In the genomic region with DNA sequence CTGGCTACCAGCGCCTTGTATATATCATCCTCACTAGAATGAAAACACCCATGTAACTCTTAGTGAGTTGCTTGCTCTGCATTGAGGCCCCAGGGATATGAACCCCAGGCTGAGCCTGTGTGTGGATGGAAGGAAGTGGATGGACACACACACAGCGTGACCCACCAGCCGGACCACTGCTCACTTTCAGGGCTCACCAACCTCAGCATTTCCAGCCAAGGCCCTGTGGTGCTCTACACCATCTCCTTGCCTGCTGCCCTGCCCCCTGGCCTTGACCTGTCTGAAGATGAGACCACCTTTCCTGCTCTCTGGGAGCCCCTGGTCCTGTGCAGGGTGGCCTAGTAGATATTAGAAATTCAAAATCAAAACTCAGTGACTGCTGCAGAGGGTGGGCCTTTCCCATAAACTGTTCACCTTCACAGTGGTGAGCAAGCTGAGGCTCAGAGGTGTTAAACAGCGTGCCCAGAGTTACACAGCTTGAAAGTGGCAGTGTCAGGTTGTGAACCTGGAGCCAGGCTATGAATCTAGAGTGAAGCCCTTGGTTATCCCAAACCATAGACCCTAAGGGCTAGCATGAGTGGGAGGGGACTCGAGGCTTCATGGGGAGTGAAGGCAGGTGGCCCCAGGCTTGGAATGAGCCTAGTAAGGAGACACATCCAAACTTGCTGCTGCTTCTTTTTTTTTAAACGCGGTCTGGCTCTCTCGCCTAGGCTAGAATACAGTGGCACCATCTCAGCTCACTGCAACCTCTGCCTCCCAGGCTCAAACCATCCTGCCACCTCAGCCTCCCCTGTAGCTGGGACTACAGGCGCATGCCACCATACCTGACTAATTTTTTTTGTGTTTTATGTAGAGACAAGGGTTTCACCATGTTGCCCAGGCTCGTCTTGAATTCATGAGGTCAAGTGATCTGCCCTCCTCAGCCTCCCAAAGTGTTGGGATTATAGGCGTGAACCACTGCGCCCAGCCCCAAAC, we compare ENCODE assay signal across 17 cellular contexts. TPM values are rescaled to one million over a fixed set of nuclear protein-coding genes. Genes with fewer than 3 reads are reported as not detected.
DNase-seq lines count a peak whose midpoint lies in the region; ATAC-seq and TF ChIP-seq lines count a peak whose summit lies in the region.
"Had no signal": no experiment of that assay in that cellular context is flagged by ENCODE, and none has a peak within 500 bp of the region (broad histone marks: within the 10 kb centered on the region; RNA-seq: fewer than 3 reads in every experiment).

No MANE protein-coding gene starts in this region.

- CTCF ChIA-PET in activated CD8-positive, alpha-beta memory T cell treated with anti-CD3 and anti-CD28 coated beads, Interleukin-2, amount 10 ng/mL, durations not matched to agents 7 days and 5 days (lab: Charles Lee): interaction anchor here (0.6 kb wide), 1 partner anchor 19 kb away, joined by 3 read pairs; no protein-coding TSS in a partner anchor
- CTCF ChIA-PET in naive thymus-derived CD4-positive, alpha-beta T cell (lab: Charles Lee): interaction anchor here (0.6 to 1.7 kb wide), 2 partner anchors 8 to 87 kb away, joined by 5 to 6 read pairs; no protein-coding TSS in a partner anchor

- no peak for TF ChIP-seq EP300 in tibial nerve (IDR thresholded peaks at IDR 0.05)

- intact Hi-C loops in naive thymus-derived CD4-positive, alpha-beta T cell (cut with micrococcal nuclease): no loop called here
- intact Hi-C loops in mucosa of descending colon (cut with DNase I, micrococcal nuclease): no loop called here

- H3K36me3 Mint-ChIP-seq in activated naive CD8-positive, alpha-beta T cell: peaks cover 6% of the 10 kb centered on the region
- H3K36me3 Mint-ChIP-seq in activated naive CD8-positive, alpha-beta T cell treated with anti-CD3 and anti-CD28 coated beads, Interleukin-2, amount 50 U/mL, for 24 hours (ENCODE audit: low read depth): no peaks in the 10 kb centered on the region
- H3K36me3 Mint-ChIP-seq in activated CD8-positive, alpha-beta memory T cell treated with anti-CD3 and anti-CD28 coated beads, Interleukin-2, amount 10 ng/mL, durations not matched to agents 7 days and 5 days: peaks cover 2% of the 10 kb centered on the region
- peaks cover 0 to 22% (median 10%) of the 10 kb centered on the region in 5 donors for H3K36me3 Mint-ChIP-seq in naive thymus-derived CD4-positive, alpha-beta T cell

- H3K27me3 Mint-ChIP-seq in activated naive CD8-positive, alpha-beta T cell: no peaks in the 10 kb centered on the region
- peaks cover 4% of the 10 kb centered on the region for H3K27me3 Mint-ChIP-seq in activated naive CD8-positive, alpha-beta T cell treated with anti-CD3 and anti-CD28 coated beads, Interleukin-2, amount 50 U/mL, for 24 hours
- H3K27me3 Mint-ChIP-seq in activated CD8-positive, alpha-beta memory T cell treated with anti-CD3 and anti-CD28 coated beads, Interleukin-2, amount 10 ng/mL, durations not matched to agents 7 days and 5 days: peaks cover 43% of the 10 kb centered on the region
- H3K27me3 Mint-ChIP-seq in naive thymus-derived CD4-positive, alpha-beta T cell: peaks cover 0 to 54% (median 0%) of the 10 kb centered on the region in 5 donors
- no peaks in the 10 kb centered on the region for H3K27me3 Mint-ChIP-seq in stimulated activated naive CD8-positive, alpha-beta T cell treated with anti-CD3 and anti-CD28 coated beads, Interleukin-15, amount 100 ng/mL, for 72 hours

- H3K36me3 ChIP-seq in naive thymus-derived CD4-positive, alpha-beta T cell (ENCODE audit: control insufficient read depth in 2 of 3, insufficient read depth in 3 of 3, low read length in 3 of 3): peaks cover 0 to 37% (median 0%) of the 10 kb centered on the region in 3 experiments
- H3K36me3 ChIP-seq in tibial nerve: no peaks in the 10 kb centered on the region
- no peaks in the 10 kb centered on the region for H3K36me3 ChIP-seq in mucosa of descending colon (ENCODE audit: low read depth)

- H3K4me1 ChIP-seq in naive thymus-derived CD4-positive, alpha-beta T cell (ENCODE audit: control insufficient read depth in 2 of 2, insufficient read depth in 2 of 2, low read length in 2 of 2): peaks cover 0 to 32% of the 10 kb centered on the region in 2 donors
- H3K4me1 ChIP-seq in tibial nerve (peaks cover 0 to 29% (median 0%) of the 10 kb centered on the region in 4 donors), mucosa of descending colon (ENCODE audit: low read depth) (peaks cover 5% of the 10 kb centered on the region)

- TF ChIP-seq CTCF in tibial nerve (IDR thresholded peaks at IDR 0.05) (no peak), mucosa of descending colon (IDR thresholded peaks at IDR 0.05) (no peak)

- ATAC-seq in activated naive CD8-positive, alpha-beta T cell treated with anti-CD3 and anti-CD28 coated beads, Interleukin-2, amount 50 U/mL, for 24 hours: no peak
- no peak for ATAC-seq in activated CD8-positive, alpha-beta memory T cell treated with anti-CD3 and anti-CD28 coated beads, Interleukin-2, amount 10 ng/mL, durations not matched to agents 7 days and 5 days
- no peak for ATAC-seq in naive thymus-derived CD4-positive, alpha-beta T cell
- ATAC-seq in stimulated activated naive CD8-positive, alpha-beta T cell treated with anti-CD3 and anti-CD28 coated beads, Interleukin-15, amount 100 ng/mL, for 72 hours: peak; percentile 46
- no peak for ATAC-seq in mucosa of descending colon
- ATAC-seq: HCT116 had no signal

- H3K4me3 Mint-ChIP-seq in activated naive CD8-positive, alpha-beta T cell: no peak overlapping the region
- no peak overlapping the region for H3K4me3 Mint-ChIP-seq in activated naive CD8-positive, alpha-beta T cell treated with anti-CD3 and anti-CD28 coated beads, Interleukin-2, amount 50 U/mL, for 24 hours
- no peak overlapping the region for H3K4me3 Mint-ChIP-seq in activated CD8-positive, alpha-beta memory T cell treated with anti-CD3 and anti-CD28 coated beads, Interleukin-2, amount 10 ng/mL, durations not matched to agents 7 days and 5 days
- H3K4me3 Mint-ChIP-seq in naive thymus-derived CD4-positive, alpha-beta T cell: peak overlapping the region in 7 of 10 donors; percentile 34 to 59 (median 44)
- H3K4me3 Mint-ChIP-seq in stimulated activated naive CD8-positive, alpha-beta T cell treated with anti-CD3 and anti-CD28 coated beads, Interleukin-15, amount 100 ng/mL, for 72 hours: no peak overlapping the region

- POLR2A ChIA-PET in naive thymus-derived CD4-positive, alpha-beta T cell (lab: Charles Lee): interaction anchor here (1.0 to 2.0 kb wide), 5 partner anchors 9 to 144 kb away, joined by 3 to 7 read pairs (median 3); no protein-coding TSS in a partner anchor

- no peak for TF ChIP-seq POLR2A in tibial nerve (IDR thresholded peaks at IDR 0.05)

- H3K4me3 ChIP-seq in naive thymus-derived CD4-positive, alpha-beta T cell (ENCODE audit: low read length): no peak overlapping the region
- H3K4me3 ChIP-seq in tibial nerve: no peak overlapping the region
- H3K4me3 ChIP-seq in mucosa of descending colon: no peak overlapping the region
- H3K4me3 ChIP-seq: testis had no signal

- WGBS in tibial nerve, 2 donors: 85 to 90% methylated on average over 12 of the region's 12 CpGs

- H3K4me1 Mint-ChIP-seq in activated naive CD8-positive, alpha-beta T cell (ENCODE audit: low read depth): peaks cover 49% of the 10 kb centered on the region
- H3K4me1 Mint-ChIP-seq in activated naive CD8-positive, alpha-beta T cell treated with anti-CD3 and anti-CD28 coated beads, Interleukin-2, amount 50 U/mL, for 24 hours: peaks cover 17% of the 10 kb centered on the region
- H3K4me1 Mint-ChIP-seq in activated CD8-positive, alpha-beta memory T cell treated with anti-CD3 and anti-CD28 coated beads, Interleukin-2, amount 10 ng/mL, durations not matched to agents 7 days and 5 days: no peaks in the 10 kb centered on the region
- peaks cover 12 to 88% (median 81%) of the 10 kb centered on the region in 7 donors for H3K4me1 Mint-ChIP-seq in naive thymus-derived CD4-positive, alpha-beta T cell
- peaks cover 50% of the 10 kb centered on the region for H3K4me1 Mint-ChIP-seq in stimulated activated naive CD8-positive, alpha-beta T cell treated with anti-CD3 and anti-CD28 coated beads, Interleukin-15, amount 100 ng/mL, for 72 hours

- no peak for DNase-seq in activated naive CD8-positive, alpha-beta T cell treated with anti-CD3 and anti-CD28 coated beads, Interleukin-2, amount 50 U/mL, for 24 hours
- DNase-seq in activated CD8-positive, alpha-beta memory T cell treated with anti-CD3 and anti-CD28 coated beads, Interleukin-2, amount 10 ng/mL, durations not matched to agents 7 days and 5 days: peak; percentile 22
- no peak for DNase-seq in naive thymus-derived CD4-positive, alpha-beta T cell
- DNase-seq in stimulated activated naive CD8-positive, alpha-beta T cell treated with anti-CD3 and anti-CD28 coated beads, Interleukin-15, amount 100 ng/mL, for 72 hours: no peak
- DNase-seq in RKO (ENCODE audit: low spot score): no peak
- no peak for DNase-seq in tibial nerve (ENCODE audit: low spot score in 2 of 2)
- no peak for DNase-seq in mucosa of descending colon
- DNase-seq: activated CD4-positive, alpha-beta T cell treated with anti-CD3 and anti-CD28 coated beads for 48 hours; central memory CD4-positive, alpha-beta T cell; DMS79; effector CD4-positive, alpha-beta T cell; NCI-H1105 treated with DMSO at 0.1 percent for 48 hours; NCI-H2107; NCI-H510A treated with DMSO at 0.1 percent for 48 hours had no signal

- peak overlapping the region; percentile 23 for H3K27ac ChIP-seq in naive thymus-derived CD4-positive, alpha-beta T cell (ENCODE audit: low read depth, low read length)
- no peak overlapping the region for H3K27ac ChIP-seq in tibial nerve

- no peaks in the 10 kb centered on the region for H3K9me3 Mint-ChIP-seq in activated naive CD8-positive, alpha-beta T cell (ENCODE audit: low read depth)
- H3K9me3 Mint-ChIP-seq in activated naive CD8-positive, alpha-beta T cell treated with anti-CD3 and anti-CD28 coated beads, Interleukin-2, amount 50 U/mL, for 24 hours: no peaks in the 10 kb centered on the region
- H3K9me3 Mint-ChIP-seq in activated CD8-positive, alpha-beta memory T cell treated with anti-CD3 and anti-CD28 coated beads, Interleukin-2, amount 10 ng/mL, durations not matched to agents 7 days and 5 days (ENCODE audit: low read depth): no peaks in the 10 kb centered on the region
- no peaks in the 10 kb centered on the region for H3K9me3 Mint-ChIP-seq in naive thymus-derived CD4-positive, alpha-beta T cell
- H3K9me3 Mint-ChIP-seq in stimulated activated naive CD8-positive, alpha-beta T cell treated with anti-CD3 and anti-CD28 coated beads, Interleukin-15, amount 100 ng/mL, for 72 hours: no peaks in the 10 kb centered on the region

- no peaks in the 10 kb centered on the region for H3K27me3 ChIP-seq in naive thymus-derived CD4-positive, alpha-beta T cell (ENCODE audit: control insufficient read depth in 2 of 2, insufficient read depth in 2 of 2, low read length in 2 of 2)
- H3K27me3 ChIP-seq in tibial nerve: no peaks in the 10 kb centered on the region
- H3K27me3 ChIP-seq: testis had no signal

- no peaks in the 10 kb centered on the region for H3K9me3 ChIP-seq in naive thymus-derived CD4-positive, alpha-beta T cell (ENCODE audit: control insufficient read depth in 2 of 3, low read length in 3 of 3)
- H3K9me3 ChIP-seq in tibial nerve: no peaks in the 10 kb centered on the region
- H3K9me3 ChIP-seq in mucosa of descending colon: no peaks in the 10 kb centered on the region
- H3K9me3 ChIP-seq: testis had no signal

- H3K27ac Mint-ChIP-seq in activated naive CD8-positive, alpha-beta T cell: peak overlapping the region; percentile 64
- no peak overlapping the region for H3K27ac Mint-ChIP-seq in activated naive CD8-positive, alpha-beta T cell treated with anti-CD3 and anti-CD28 coated beads, Interleukin-2, amount 50 U/mL, for 24 hours
- H3K27ac Mint-ChIP-seq in activated CD8-positive, alpha-beta memory T cell treated with anti-CD3 and anti-CD28 coated beads, Interleukin-2, amount 10 ng/mL, durations not matched to agents 7 days and 5 days: no peak overlapping the region
- peak overlapping the region in 8 of 9 donors; percentile 64 to 82 (median 75) for H3K27ac Mint-ChIP-seq in naive thymus-derived CD4-positive, alpha-beta T cell
- H3K27ac Mint-ChIP-seq in stimulated activated naive CD8-positive, alpha-beta T cell treated with anti-CD3 and anti-CD28 coated beads, Interleukin-15, amount 100 ng/mL, for 72 hours: peak overlapping the region in 1 of 2 donors; percentile 37

RNA-seq across cellular contexts. Expression of gene MAN1C1, which starts 41.5 kb away (rescaled TPM):
- total RNA-seq in activated CD8-positive, alpha-beta memory T cell treated with anti-CD3 and anti-CD28 coated beads, Interleukin-2, amount 10 ng/mL, durations not matched to agents 7 days and 5 days: 10 to 100 TPM; 15.5 to 20.0 TPM
- total RNA-seq in naive thymus-derived CD4-positive, alpha-beta T cell: 10 to 100 TPM; 28.8 to 85.5 (median 69.9) TPM
- 10 to 100 TPM; 16.0 to 30.4 TPM for polyA plus RNA-seq in naive thymus-derived CD4-positive, alpha-beta T cell
- total RNA-seq in tibial nerve (10 to 100 TPM; 14.6 to 25.1 (median 17.5) TPM), mucosa of descending colon (10 to 100 TPM in 1 of 3 donors, 1 to 10 TPM in 2; 2.5 to 22.0 (median 6.1) TPM)

Comparison
In these comparisons a context has a peak if more than half of its experiments do, and no peak if none do; other contexts are left out.
1. H3K27ac Mint-ChIP-seq: peak in activated naive CD8-positive, alpha-beta T cell (single experiment) and naive thymus-derived CD4-positive, alpha-beta T cell (8 of 9); none in activated naive CD8-positive, alpha-beta T cell treated with anti-CD3 and anti-CD28 coated beads, Interleukin-2, amount 50 U/mL, for 24 hours (single experiment) and activated CD8-positive, alpha-beta memory T cell treated with anti-CD3 and anti-CD28 coated beads, Interleukin-2, amount 10 ng/mL, durations not matched to agents 7 days and 5 days (single experiment).
2. H3K4me3 Mint-ChIP-seq: peak in naive thymus-derived CD4-positive, alpha-beta T cell (7 of 10); none in activated naive CD8-positive, alpha-beta T cell (single experiment), activated naive CD8-positive, alpha-beta T cell treated with anti-CD3 and anti-CD28 coated beads, Interleukin-2, amount 50 U/mL, for 24 hours (single experiment), activated CD8-positive, alpha-beta memory T cell treated with anti-CD3 and anti-CD28 coated beads, Interleukin-2, amount 10 ng/mL, durations not matched to agents 7 days and 5 days (single experiment) and stimulated activated naive CD8-positive, alpha-beta T cell treated with anti-CD3 and anti-CD28 coated beads, Interleukin-15, amount 100 ng/mL, for 72 hours (0 of 2).